Comparison of ENCODE assay signal across 8 cellular contexts in genomic region chr10:27099916-27100799, GRCh38. TPM values are rescaled to one million over a fixed set of nuclear protein-coding genes. Genes with fewer than 3 reads are reported as not detected.
DNase-seq lines count a peak whose midpoint lies in the region; ATAC-seq, FAIRE-seq and TF ChIP-seq lines count a peak whose summit lies in the region.

Gene ANKRD26 (minus strand): TSS chr10:27100494. CDS start chr10:27100326, 168 bp downstream.

- H3K27me3 ChIP-seq in upper lobe of left lung: no peaks in the 10 kb centered on the region

- TF ChIP-seq CTCF in upper lobe of left lung (IDR thresholded peaks at IDR 0.05): peak in 1 of 6 experiments; percentile 36

- TF ChIP-seq POLR2A in GM12892 (IDR thresholded peaks at IDR 0.05; ENCODE audit: low read depth, low read length) (peak; percentile 82), upper lobe of left lung (IDR thresholded peaks at IDR 0.05) (peak in 3 of 4 donors; percentile 52 to 90 (median 77))

- H3K36me3 ChIP-seq in upper lobe of left lung: no peaks in the 10 kb centered on the region

- no peaks in the 10 kb centered on the region for H3K9me3 ChIP-seq in upper lobe of left lung

- peak; percentile 78 for ATAC-seq in HG02840 (IDR thresholded peaks at IDR 0.05; ENCODE audit: low FRiP score, unreplicated experiment)
- ATAC-seq in left cardiac atrium: peak; percentile 95
- ATAC-seq in upper lobe of left lung (ENCODE audit: low FRiP score in 2 of 2): peak; percentile 93 to 96

- no peak for TF ChIP-seq EP300 in upper lobe of left lung (IDR thresholded peaks at IDR 0.05)

- H3K4me1 ChIP-seq in upper lobe of left lung: peaks cover 9 to 24% (median 13%) of the 10 kb centered on the region in 4 donors

- WGBS in upper lobe of left lung, 2 donors: 0% methylated on average over 19 to 64 of the region's 65 CpGs

- peak within 1 kb of the TSS; percentile 82 to 92 (median 88) for H3K27ac ChIP-seq in upper lobe of left lung

- DNase-seq in GM12892 (ENCODE audit: insufficient read length) (peak; percentile 82), NCI-H1436 treated with DMSO at 0.1 percent for 48 hours (lab: John Stamatoyannopoulos, UW) (peak; percentile 90), T follicular helper cell (ENCODE audit: low read depth) (peak; percentile 95), amniotic epithelial cell (ENCODE audit: low read depth) (peak; percentile 92), left cardiac atrium (peak; percentile 100), posterior cingulate gyrus (peak; percentile 92 to 99 (median 94)), upper lobe of left lung (peak; percentile 97 to 98)

- intact Hi-C loops in left cardiac atrium (cut with DNase I) (no loop called here), posterior cingulate gyrus (cut with DNase I) (loop anchor here (2.0 to 5.0 kb wide), 3 partner anchors 52 to 239 kb away; partner anchors contain the start of genes ABI1, ACBD5 and YME1L1)

- FAIRE-seq in GM12892 (lab: Jason Lieb, UNC): peak; percentile 96

- peak within 1 kb of the TSS; percentile 54 to 91 (median 73) for H3K4me3 ChIP-seq in upper lobe of left lung

RNA-seq across cellular contexts. Expression of gene ANKRD26, which starts in this region (rescaled TPM):
- polyA plus RNA-seq in GM12892 (2012; ENCODE audit: missing spikeins): 7.4 TPM
- total RNA-seq in left cardiac atrium: 10 to 100 TPM in 1 of 2 donors, 1 to 10 TPM in 1; 8.1 to 11.5 TPM
- total RNA-seq in upper lobe of left lung: 10 to 100 TPM in 2 of 6 donors, 1 to 10 TPM in 4; 4.9 to 45.1 (median 6.5) TPM

Comparison
In these comparisons a context has a peak if more than half of its experiments do, and no peak if none do; other contexts are left out.
1. Peak in every context shown above with its lines: DNase-seq, ATAC-seq, H3K4me3 ChIP-seq and H3K27ac ChIP-seq.